Comparison of ENCODE assay signal across 9 cellular contexts in the genomic region with DNA sequence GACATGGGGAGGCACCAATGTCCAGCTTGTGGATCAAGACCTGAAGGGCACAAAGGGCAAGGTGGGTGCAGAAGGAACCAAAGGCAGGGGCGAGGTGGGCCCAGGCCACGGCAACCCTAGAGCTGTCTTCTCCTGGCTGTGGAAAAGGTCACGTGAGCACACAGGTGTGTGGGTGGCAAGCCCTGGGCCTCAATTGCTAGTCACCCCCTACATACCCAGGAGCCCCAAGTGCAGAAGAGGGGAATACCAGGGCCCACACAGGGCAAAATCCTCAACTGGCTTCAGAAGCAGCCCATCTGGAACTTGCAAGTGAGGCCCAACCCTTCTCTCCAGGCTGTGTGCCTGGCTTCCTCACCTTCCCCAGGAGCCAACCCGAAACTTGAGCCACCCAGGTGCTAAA. TPM values are rescaled to one million over a fixed set of nuclear protein-coding genes. Genes with fewer than 3 reads are reported as not detected.
DNase-seq lines count a peak whose midpoint lies in the region; ATAC-seq, FAIRE-seq and TF ChIP-seq lines count a peak whose summit lies in the region.
"Had no signal": no experiment of that assay in that cellular context is flagged by ENCODE, and none has a peak within 500 bp of the region (broad histone marks: within the 10 kb centered on the region; RNA-seq: fewer than 3 reads in every experiment).

No MANE protein-coding gene starts in this region.

- peak; percentile 24 for ATAC-seq in activated CD8-positive, alpha-beta T cell treated with anti-CD3 and anti-CD28 coated beads for 36 hours
- no peak for ATAC-seq in GM21723 (IDR thresholded peaks at IDR 0.05; ENCODE audit: unreplicated experiment)

- peaks cover 79% of the 10 kb centered on the region for H3K4me1 Mint-ChIP-seq in activated CD8-positive, alpha-beta T cell treated with anti-CD3 and anti-CD28 coated beads for 36 hours (ENCODE audit: low read depth)

- DNase-seq in GM12865 (ENCODE audit: low read depth) (peak; percentile 23), esophagus muscularis mucosa (ENCODE audit: extremely low spot score) (no peak), G401 (ENCODE audit: low spot score) (no peak), H54 (ENCODE audit: insufficient read length, low spot score) (no peak), posterior vena cava (ENCODE audit: low spot score) (no peak)
- peak; percentile 89 for DNase-seq in activated CD8-positive, alpha-beta T cell treated with anti-CD3 and anti-CD28 coated beads for 36 hours
- peak; percentile 74 for DNase-seq in stimulated activated CD4-positive, alpha-beta T cell treated with anti-CD3 and anti-CD28 coated beads, Interleukin-1b, Interleukin-23, amount 100 ng/mL, for 48 hours

- TF ChIP-seq CTCF in GM12865 (IDR thresholded peaks at IDR 0.05; ENCODE audit: insufficient read depth, low read depth, low read length, missing control alignments) (no peak), esophagus muscularis mucosa (IDR thresholded peaks at IDR 0.05) (no peak)
- TF ChIP-seq CTCF in activated CD8-positive, alpha-beta T cell treated with anti-CD3 and anti-CD28 coated beads for 36 hours (IDR thresholded peaks at IDR 0.05): no peak

- peaks cover 2% of the 10 kb centered on the region for H3K9me3 Mint-ChIP-seq in activated CD8-positive, alpha-beta T cell treated with anti-CD3 and anti-CD28 coated beads for 36 hours

- H3K9me3 ChIP-seq in esophagus muscularis mucosa: no peaks in the 10 kb centered on the region

- POLR2A ChIA-PET in activated CD8-positive, alpha-beta T cell treated with anti-CD3 and anti-CD28 coated beads for 36 hours (lab: Charles Lee): interaction anchor here (0.7 to 5.2 kb wide), 9 partner anchors 10 to 117 kb away, joined by 3 to 69 read pairs (median 14); a partner anchor contains a TSS

- no peaks in the 10 kb centered on the region for H3K27me3 ChIP-seq in esophagus muscularis mucosa

- WGBS in esophagus muscularis mucosa: 86% methylated on average over 4 of the region's 4 CpGs

- H3K36me3 Mint-ChIP-seq in activated CD8-positive, alpha-beta T cell treated with anti-CD3 and anti-CD28 coated beads for 36 hours (ENCODE audit: low read depth): peaks cover 46% of the 10 kb centered on the region

- in situ Hi-C loops in G401 (cut with HindIII; ENCODE audit: low sequenced_read_pairs): loop anchor here (25.0 kb wide), 1 partner anchor 138 kb away; a partner anchor contains a TSS

- peaks cover 11 to 31% (median 30%) of the 10 kb centered on the region in 4 donors for H3K36me3 ChIP-seq in esophagus muscularis mucosa

- no peak for TF ChIP-seq POLR2A in esophagus muscularis mucosa (IDR thresholded peaks at IDR 0.05; ENCODE audit: low read depth)
- no peak for TF ChIP-seq POLR2A in H54 (IDR thresholded peaks at IDR 0.05; ENCODE audit: low read depth, low read length)

- no peaks in the 10 kb centered on the region for H3K27me3 Mint-ChIP-seq in activated CD8-positive, alpha-beta T cell treated with anti-CD3 and anti-CD28 coated beads for 36 hours

- intact Hi-C loops in activated CD8-positive, alpha-beta T cell treated with anti-CD3 and anti-CD28 coated beads for 36 hours (cut with micrococcal nuclease): loop anchor here (2.0 kb wide), 1 partner anchor 14 kb away; no protein-coding TSS in a partner anchor
- intact Hi-C loops in esophagus muscularis mucosa (cut with DNase I) (loop anchor here (5.0 kb wide), 1 partner anchor 118 kb away; no protein-coding TSS in a partner anchor), posterior vena cava (cut with DNase I) (no loop called here)

- H3K4me3 ChIP-seq in GM12865 (ENCODE audit: low read depth, low read length): peak overlapping the region; percentile 34; the same call in 1 of the 2 replicates
- H3K4me3 ChIP-seq in esophagus muscularis mucosa: peak overlapping the region; percentile 40 to 56 (median 44)

- peaks cover 67 to 74% (median 72%) of the 10 kb centered on the region in 4 donors for H3K4me1 ChIP-seq in esophagus muscularis mucosa

- FAIRE-seq in H54 (lab: Jason Lieb, UNC): no peak

- H3K4me3 Mint-ChIP-seq in activated CD8-positive, alpha-beta T cell treated with anti-CD3 and anti-CD28 coated beads for 36 hours: peak overlapping the region; percentile 62

- H3K27ac Mint-ChIP-seq in activated CD8-positive, alpha-beta T cell treated with anti-CD3 and anti-CD28 coated beads for 36 hours: peak overlapping the region; percentile 98

- TF ChIP-seq EP300 in esophagus muscularis mucosa (IDR thresholded peaks at IDR 0.05): no peak

- CTCF ChIA-PET in activated CD8-positive, alpha-beta T cell treated with anti-CD3 and anti-CD28 coated beads for 36 hours (lab: Charles Lee): interaction anchor here (0.8 to 2.9 kb wide), 9 partner anchors 7 to 159 kb away, joined by 3 to 14 read pairs (median 5); a partner anchor contains a TSS

- peak overlapping the region; percentile 95 to 96 (median 96) for H3K27ac ChIP-seq in esophagus muscularis mucosa (replicated peaks in 1 of 4)

RNA-seq across cellular contexts. Expression of a gene that starts 25.6 kb away (rescaled TPM):
- 10 to 100 TPM; 44.1 to 45.7 TPM for total RNA-seq in activated CD8-positive, alpha-beta T cell treated with anti-CD3 and anti-CD28 coated beads for 36 hours
- total RNA-seq in esophagus muscularis mucosa (10 to 100 TPM; 29.5 to 40.8 (median 34.6) TPM), posterior vena cava (10 to 100 TPM; 31.6 to 38.7 TPM)
- 32.8 and 43.4 TPM in 2 replicates for total RNA-seq in G401 (2014; rRNA removed; shearing (Covaris generic))

RNA-seq across cellular contexts. Expression of a gene that starts 53.7 kb away (rescaled TPM):
- total RNA-seq in activated CD8-positive, alpha-beta T cell treated with anti-CD3 and anti-CD28 coated beads for 36 hours: not detected
- total RNA-seq in esophagus muscularis mucosa (not detected), posterior vena cava (not detected)
- not detected in 2 replicates for total RNA-seq in G401 (2014; rRNA removed; shearing (Covaris generic))
- total RNA-seq: renal cortical epithelial cell had no signal

Comparison
In these comparisons a context has a peak if more than half of its experiments do, and no peak if none do; other contexts are left out.
1. DNase-seq: peak in GM12865 (single experiment), activated CD8-positive, alpha-beta T cell treated with anti-CD3 and anti-CD28 coated beads for 36 hours (single experiment) and stimulated activated CD4-positive, alpha-beta T cell treated with anti-CD3 and anti-CD28 coated beads, Interleukin-1b, Interleukin-23, amount 100 ng/mL, for 48 hours (single experiment); none in esophagus muscularis mucosa (single experiment), G401 (single experiment), H54 (single experiment) and posterior vena cava (single experiment).
2. intact Hi-C loops: an anchor here in activated CD8-positive, alpha-beta T cell treated with anti-CD3 and anti-CD28 coated beads for 36 hours (2.0 kb wide) and esophagus muscularis mucosa (5.0 kb wide); none called in posterior vena cava.